Comparison of ENCODE assay signal across 1 cellular context in the genomic region with DNA sequence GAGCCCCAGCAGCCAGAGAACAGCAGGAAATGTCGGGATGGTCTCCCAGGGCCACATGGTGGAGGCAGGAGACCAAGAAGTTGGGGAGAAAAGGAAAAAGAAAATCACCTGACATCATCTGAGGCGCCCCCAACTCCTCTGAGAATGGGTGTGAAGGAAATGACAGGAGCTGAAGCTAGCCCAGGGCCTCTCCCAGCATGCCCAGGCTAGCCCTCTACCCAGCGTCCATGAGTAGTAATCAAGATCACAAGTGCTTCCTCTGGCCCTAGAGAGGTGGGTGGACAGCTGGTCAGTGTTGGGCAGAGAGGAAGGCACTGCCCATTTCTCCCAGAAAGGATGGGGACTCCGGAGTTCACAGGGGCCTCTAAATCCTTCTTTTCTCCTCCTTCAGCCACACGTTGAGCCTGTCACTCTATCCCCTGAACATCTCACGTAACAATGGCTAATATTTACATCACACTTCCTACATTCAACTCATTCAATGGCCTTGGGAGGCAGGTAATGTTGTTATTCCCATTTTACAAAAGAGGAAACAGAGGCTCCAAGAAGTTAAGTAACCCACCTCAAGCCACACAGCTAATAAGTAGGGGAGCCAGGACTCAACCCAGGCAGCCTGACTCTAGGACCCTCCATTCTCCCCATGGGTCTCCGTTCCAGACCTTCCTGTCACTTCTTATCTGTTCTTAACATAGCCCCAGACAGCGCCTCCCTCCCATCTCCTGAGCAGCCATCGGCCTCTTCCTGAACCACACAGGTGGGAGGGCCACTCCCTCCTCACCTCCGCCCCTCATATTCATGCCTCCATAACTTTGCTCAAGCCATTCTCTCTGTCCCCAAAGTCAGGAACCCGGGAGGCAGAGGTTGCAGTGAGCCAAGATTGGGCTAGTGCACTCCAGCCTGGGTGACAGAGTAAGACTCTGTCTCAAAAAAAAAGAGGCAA.
A peak's percentile ranks its signal among the peaks of the same experiment; 100 is the strongest.
TF ChIP-seq lines count a peak whose summit lies in the region.

No MANE protein-coding gene starts in this region.

TF ChIP-seq in K562, 482 proteins besides CTCF, POLR2A, EP300 and RAD21 (continued from another document and continues in another):
- TF ChIP-seq L3MBTL2 (IDR thresholded peaks at IDR 0.05) (no peak), ZKSCAN3 (CRISPR knock-in tag; IDR thresholded peaks at IDR 0.05) (peak; percentile 89), KHSRP (IDR thresholded peaks at IDR 0.05) (no peak), RBM25 (IDR thresholded peaks at IDR 0.05; ENCODE audit: low read depth, low read length, severe bottlenecking) (peak; percentile 89), MTA3 (IDR thresholded peaks at IDR 0.05; ENCODE audit: borderline replicate concordance) (no peak), RBM22 (IDR thresholded peaks at IDR 0.05; ENCODE audit: low read depth, low read length, poor library complexity, severe bottlenecking) (no peak), CTBP1 (IDR thresholded peaks at IDR 0.05; ENCODE audit: borderline replicate concordance) (peak; percentile 47; the same call in 1 of the 2 replicates), ZBTB1 (CRISPR knock-in tag; IDR thresholded peaks at IDR 0.05; ENCODE audit: borderline replicate concordance, low read depth) (no peak), KDM5B (IDR thresholded peaks at IDR 0.05; ENCODE audit: insufficient replicate concordance, low read depth, low read length) (no peak), NFIX (CRISPR knock-in tag; IDR thresholded peaks at IDR 0.05; ENCODE audit: low read depth) (no peak), SLC30A9 (CRISPR knock-in tag; IDR thresholded peaks at IDR 0.05) (no peak), TCF3 (CRISPR knock-in tag; IDR thresholded peaks at IDR 0.05) (peak; percentile 49; the same call in 1 of the 2 replicates), ADNP (tag; IDR thresholded peaks at IDR 0.05) (peak; percentile 39; the same call in 1 of the 2 replicates), CHD1 (IDR thresholded peaks at IDR 0.05; ENCODE audit: low read length) (no peak), CBFA2T3 (IDR thresholded peaks at IDR 0.05) (peak; percentile 47; the same call in 1 of the 2 replicates), ZNF253 (CRISPR knock-in tag; conservative IDR thresholded peaks at IDR 0.05) (no peak), RHOXF2B (CRISPR knock-in tag; conservative IDR thresholded peaks at IDR 0.05) (no peak), TRIM28 (IDR thresholded peaks at IDR 0.05) (no peak), YBX1 (IDR thresholded peaks at IDR 0.05) (no peak), ARID2 (IDR thresholded peaks at IDR 0.05) (no peak), ZNF232 (CRISPR knock-in tag; IDR thresholded peaks at IDR 0.05) (no peak), PRMT5 (CRISPR knock-in tag; IDR thresholded peaks at IDR 0.05) (no peak), KDM1A (IDR thresholded peaks at IDR 0.05) (0 out of 4 replicates have a peak, but pooled peaks of 1 of the 2 experiments have one; percentile 23), HNRNPL (IDR thresholded peaks at IDR 0.05; ENCODE audit: low read depth, low read length) (no peak)
- TF ChIP-seq, protein P1, sequence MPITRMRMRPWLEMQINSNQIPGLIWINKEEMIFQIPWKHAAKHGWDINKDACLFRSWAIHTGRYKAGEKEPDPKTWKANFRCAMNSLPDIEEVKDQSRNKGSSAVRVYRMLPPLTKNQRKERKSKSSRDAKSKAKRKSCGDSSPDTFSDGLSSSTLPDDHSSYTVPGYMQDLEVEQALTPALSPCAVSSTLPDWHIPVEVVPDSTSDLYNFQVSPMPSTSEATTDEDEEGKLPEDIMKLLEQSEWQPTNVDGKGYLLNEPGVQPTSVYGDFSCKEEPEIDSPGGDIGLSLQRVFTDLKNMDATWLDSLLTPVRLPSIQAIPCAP (CRISPR knock-in tag; IDR thresholded peaks at IDR 0.05; ENCODE audit: borderline replicate concordance) = no peak
- TF ChIP-seq, protein P2, sequence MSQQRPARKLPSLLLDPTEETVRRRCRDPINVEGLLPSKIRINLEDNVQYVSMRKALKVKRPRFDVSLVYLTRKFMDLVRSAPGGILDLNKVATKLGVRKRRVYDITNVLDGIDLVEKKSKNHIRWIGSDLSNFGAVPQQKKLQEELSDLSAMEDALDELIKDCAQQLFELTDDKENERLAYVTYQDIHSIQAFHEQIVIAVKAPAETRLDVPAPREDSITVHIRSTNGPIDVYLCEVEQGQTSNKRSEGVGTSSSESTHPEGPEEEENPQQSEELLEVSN (IDR thresholded peaks at IDR 0.05; ENCODE audit: borderline replicate concordance in 1 of 2, extremely low read depth in 1 of 2, insufficient read depth in 1 of 2, insufficient read length in 1 of 2, low read depth in 1 of 2, low read length in 1 of 2, poor library complexity in 1 of 2, severe bottlenecking in 1 of 2) = no peak
- TF ChIP-seq, protein P3, sequence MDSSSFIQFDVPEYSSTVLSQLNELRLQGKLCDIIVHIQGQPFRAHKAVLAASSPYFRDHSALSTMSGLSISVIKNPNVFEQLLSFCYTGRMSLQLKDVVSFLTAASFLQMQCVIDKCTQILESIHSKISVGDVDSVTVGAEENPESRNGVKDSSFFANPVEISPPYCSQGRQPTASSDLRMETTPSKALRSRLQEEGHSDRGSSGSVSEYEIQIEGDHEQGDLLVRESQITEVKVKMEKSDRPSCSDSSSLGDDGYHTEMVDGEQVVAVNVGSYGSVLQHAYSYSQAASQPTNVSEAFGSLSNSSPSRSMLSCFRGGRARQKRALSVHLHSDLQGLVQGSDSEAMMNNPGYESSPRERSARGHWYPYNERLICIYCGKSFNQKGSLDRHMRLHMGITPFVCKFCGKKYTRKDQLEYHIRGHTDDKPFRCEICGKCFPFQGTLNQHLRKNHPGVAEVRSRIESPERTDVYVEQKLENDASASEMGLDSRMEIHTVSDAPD (CRISPR knock-in tag; IDR thresholded peaks at IDR 0.05) = no peak
- TF ChIP-seq, protein P4, sequence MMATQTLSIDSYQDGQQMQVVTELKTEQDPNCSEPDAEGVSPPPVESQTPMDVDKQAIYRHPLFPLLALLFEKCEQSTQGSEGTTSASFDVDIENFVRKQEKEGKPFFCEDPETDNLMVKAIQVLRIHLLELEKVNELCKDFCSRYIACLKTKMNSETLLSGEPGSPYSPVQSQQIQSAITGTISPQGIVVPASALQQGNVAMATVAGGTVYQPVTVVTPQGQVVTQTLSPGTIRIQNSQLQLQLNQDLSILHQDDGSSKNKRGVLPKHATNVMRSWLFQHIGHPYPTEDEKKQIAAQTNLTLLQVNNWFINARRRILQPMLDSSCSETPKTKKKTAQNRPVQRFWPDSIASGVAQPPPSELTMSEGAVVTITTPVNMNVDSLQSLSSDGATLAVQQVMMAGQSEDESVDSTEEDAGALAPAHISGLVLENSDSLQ (IDR thresholded peaks at IDR 0.05) = 0 out of 2 replicates have a peak, but pooled peaks have one; percentile 20
- TF ChIP-seq, protein P5, sequence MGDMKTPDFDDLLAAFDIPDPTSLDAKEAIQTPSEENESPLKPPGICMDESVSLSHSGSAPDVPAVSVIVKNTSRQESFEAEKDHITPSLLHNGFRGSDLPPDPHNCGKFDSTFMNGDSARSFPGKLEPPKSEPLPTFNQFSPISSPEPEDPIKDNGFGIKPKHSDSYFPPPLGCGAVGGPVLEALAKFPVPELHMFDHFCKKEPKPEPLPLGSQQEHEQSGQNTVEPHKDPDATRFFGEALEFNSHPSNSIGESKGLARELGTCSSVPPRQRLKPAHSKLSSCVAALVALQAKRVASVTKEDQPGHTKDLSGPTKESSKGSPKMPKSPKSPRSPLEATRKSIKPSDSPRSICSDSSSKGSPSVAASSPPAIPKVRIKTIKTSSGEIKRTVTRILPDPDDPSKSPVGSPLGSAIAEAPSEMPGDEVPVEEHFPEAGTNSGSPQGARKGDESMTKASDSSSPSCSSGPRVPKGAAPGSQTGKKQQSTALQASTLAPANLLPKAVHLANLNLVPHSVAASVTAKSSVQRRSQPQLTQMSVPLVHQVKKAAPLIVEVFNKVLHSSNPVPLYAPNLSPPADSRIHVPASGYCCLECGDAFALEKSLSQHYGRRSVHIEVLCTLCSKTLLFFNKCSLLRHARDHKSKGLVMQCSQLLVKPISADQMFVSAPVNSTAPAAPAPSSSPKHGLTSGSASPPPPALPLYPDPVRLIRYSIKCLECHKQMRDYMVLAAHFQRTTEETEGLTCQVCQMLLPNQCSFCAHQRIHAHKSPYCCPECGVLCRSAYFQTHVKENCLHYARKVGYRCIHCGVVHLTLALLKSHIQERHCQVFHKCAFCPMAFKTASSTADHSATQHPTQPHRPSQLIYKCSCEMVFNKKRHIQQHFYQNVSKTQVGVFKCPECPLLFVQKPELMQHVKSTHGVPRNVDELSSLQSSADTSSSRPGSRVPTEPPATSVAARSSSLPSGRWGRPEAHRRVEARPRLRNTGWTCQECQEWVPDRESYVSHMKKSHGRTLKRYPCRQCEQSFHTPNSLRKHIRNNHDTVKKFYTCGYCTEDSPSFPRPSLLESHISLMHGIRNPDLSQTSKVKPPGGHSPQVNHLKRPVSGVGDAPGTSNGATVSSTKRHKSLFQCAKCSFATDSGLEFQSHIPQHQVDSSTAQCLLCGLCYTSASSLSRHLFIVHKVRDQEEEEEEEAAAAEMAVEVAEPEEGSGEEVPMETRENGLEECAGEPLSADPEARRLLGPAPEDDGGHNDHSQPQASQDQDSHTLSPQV (IDR thresholded peaks at IDR 0.05) = no peak
- TF ChIP-seq, protein P6, sequence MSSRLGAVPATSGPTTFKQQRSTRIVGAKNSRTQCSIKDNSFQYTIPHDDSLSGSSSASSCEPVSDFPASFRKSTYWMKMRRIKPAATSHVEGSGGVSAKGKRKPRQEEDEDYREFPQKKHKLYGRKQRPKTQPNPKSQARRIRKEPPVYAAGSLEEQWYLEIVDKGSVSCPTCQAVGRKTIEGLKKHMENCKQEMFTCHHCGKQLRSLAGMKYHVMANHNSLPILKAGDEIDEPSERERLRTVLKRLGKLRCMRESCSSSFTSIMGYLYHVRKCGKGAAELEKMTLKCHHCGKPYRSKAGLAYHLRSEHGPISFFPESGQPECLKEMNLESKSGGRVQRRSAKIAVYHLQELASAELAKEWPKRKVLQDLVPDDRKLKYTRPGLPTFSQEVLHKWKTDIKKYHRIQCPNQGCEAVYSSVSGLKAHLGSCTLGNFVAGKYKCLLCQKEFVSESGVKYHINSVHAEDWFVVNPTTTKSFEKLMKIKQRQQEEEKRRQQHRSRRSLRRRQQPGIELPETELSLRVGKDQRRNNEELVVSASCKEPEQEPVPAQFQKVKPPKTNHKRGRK (tag; IDR thresholded peaks at IDR 0.05) = no peak
- TF ChIP-seq, protein P7, sequence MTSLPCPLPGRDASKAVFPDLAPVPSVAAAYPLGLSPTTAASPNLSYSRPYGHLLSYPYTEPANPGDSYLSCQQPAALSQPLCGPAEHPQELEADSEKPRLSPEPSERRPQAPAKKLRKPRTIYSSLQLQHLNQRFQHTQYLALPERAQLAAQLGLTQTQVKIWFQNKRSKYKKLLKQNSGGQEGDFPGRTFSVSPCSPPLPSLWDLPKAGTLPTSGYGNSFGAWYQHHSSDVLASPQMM (CRISPR knock-in tag; IDR thresholded peaks at IDR 0.05) = no peak
- TF ChIP-seq, protein P8, sequence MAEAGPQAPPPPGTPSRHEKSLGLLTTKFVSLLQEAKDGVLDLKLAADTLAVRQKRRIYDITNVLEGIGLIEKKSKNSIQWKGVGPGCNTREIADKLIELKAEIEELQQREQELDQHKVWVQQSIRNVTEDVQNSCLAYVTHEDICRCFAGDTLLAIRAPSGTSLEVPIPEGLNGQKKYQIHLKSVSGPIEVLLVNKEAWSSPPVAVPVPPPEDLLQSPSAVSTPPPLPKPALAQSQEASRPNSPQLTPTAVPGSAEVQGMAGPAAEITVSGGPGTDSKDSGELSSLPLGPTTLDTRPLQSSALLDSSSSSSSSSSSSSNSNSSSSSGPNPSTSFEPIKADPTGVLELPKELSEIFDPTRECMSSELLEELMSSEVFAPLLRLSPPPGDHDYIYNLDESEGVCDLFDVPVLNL (CRISPR knock-in tag; IDR thresholded peaks at IDR 0.05; ENCODE audit: low read depth) = no peak
- TF ChIP-seq, protein P9, sequence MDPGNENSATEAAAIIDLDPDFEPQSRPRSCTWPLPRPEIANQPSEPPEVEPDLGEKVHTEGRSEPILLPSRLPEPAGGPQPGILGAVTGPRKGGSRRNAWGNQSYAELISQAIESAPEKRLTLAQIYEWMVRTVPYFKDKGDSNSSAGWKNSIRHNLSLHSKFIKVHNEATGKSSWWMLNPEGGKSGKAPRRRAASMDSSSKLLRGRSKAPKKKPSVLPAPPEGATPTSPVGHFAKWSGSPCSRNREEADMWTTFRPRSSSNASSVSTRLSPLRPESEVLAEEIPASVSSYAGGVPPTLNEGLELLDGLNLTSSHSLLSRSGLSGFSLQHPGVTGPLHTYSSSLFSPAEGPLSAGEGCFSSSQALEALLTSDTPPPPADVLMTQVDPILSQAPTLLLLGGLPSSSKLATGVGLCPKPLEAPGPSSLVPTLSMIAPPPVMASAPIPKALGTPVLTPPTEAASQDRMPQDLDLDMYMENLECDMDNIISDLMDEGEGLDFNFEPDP (CRISPR knock-in tag; IDR thresholded peaks at IDR 0.05) = no peak
- TF ChIP-seq, protein P10, sequence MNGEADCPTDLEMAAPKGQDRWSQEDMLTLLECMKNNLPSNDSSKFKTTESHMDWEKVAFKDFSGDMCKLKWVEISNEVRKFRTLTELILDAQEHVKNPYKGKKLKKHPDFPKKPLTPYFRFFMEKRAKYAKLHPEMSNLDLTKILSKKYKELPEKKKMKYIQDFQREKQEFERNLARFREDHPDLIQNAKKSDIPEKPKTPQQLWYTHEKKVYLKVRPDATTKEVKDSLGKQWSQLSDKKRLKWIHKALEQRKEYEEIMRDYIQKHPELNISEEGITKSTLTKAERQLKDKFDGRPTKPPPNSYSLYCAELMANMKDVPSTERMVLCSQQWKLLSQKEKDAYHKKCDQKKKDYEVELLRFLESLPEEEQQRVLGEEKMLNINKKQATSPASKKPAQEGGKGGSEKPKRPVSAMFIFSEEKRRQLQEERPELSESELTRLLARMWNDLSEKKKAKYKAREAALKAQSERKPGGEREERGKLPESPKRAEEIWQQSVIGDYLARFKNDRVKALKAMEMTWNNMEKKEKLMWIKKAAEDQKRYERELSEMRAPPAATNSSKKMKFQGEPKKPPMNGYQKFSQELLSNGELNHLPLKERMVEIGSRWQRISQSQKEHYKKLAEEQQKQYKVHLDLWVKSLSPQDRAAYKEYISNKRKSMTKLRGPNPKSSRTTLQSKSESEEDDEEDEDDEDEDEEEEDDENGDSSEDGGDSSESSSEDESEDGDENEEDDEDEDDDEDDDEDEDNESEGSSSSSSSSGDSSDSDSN (IDR thresholded peaks at IDR 0.05; ENCODE audit: borderline replicate concordance in 1 of 2, low read depth in 2 of 2, low read length in 2 of 2) = no peak
- TF ChIP-seq, protein P11, sequence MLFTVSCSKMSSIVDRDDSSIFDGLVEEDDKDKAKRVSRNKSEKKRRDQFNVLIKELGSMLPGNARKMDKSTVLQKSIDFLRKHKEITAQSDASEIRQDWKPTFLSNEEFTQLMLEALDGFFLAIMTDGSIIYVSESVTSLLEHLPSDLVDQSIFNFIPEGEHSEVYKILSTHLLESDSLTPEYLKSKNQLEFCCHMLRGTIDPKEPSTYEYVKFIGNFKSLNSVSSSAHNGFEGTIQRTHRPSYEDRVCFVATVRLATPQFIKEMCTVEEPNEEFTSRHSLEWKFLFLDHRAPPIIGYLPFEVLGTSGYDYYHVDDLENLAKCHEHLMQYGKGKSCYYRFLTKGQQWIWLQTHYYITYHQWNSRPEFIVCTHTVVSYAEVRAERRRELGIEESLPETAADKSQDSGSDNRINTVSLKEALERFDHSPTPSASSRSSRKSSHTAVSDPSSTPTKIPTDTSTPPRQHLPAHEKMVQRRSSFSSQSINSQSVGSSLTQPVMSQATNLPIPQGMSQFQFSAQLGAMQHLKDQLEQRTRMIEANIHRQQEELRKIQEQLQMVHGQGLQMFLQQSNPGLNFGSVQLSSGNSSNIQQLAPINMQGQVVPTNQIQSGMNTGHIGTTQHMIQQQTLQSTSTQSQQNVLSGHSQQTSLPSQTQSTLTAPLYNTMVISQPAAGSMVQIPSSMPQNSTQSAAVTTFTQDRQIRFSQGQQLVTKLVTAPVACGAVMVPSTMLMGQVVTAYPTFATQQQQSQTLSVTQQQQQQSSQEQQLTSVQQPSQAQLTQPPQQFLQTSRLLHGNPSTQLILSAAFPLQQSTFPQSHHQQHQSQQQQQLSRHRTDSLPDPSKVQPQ (CRISPR knock-in tag; IDR thresholded peaks at IDR 0.05; ENCODE audit: borderline replicate concordance) = no peak
